23 cellular contexts compared by ENCODE assay signal in the genomic region with DNA sequence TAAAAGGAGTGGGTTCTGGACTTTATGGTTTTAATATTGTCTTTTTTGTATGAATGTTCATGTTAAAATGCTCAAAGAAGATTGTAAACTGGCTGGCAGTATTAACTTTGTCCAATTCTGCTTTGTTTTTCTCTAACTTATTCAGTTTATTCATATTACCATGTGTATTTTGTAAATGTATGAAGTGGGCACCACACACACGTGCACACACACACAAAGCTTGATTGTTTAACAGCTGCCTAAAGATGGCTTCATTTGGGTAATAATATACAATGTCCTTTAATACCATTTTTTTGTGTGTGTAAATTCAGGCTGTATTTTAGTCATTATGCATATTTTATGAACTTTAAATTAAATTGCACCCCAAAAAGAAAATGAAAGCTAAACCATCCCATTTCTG. TPM values are rescaled to one million over a fixed set of nuclear protein-coding genes. Genes with fewer than 3 reads are reported as not detected.
DNase-seq lines count a peak whose midpoint lies in the region; FAIRE-seq lines count a peak whose summit lies in the region.
"Had no signal": no experiment of that assay in that cellular context is flagged by ENCODE, and none has a peak within 500 bp of the region (broad histone marks: within the 10 kb centered on the region; RNA-seq: fewer than 3 reads in every experiment).

No MANE protein-coding gene starts in this region.

- DNase-seq in frontal cortex (ENCODE audit: low spot score in 2 of 2) = no peak
- no peak for DNase-seq in neuronal stem cell (ENCODE audit: low spot score)
- no peak for DNase-seq in NCI-H1048 (lab: John Stamatoyannopoulos, UW)
- DNase-seq in retina = no peak
- no peak for DNase-seq in urothelium cell line (ENCODE audit: low spot score)
- DNase-seq in KG1 (lab: John Stamatoyannopoulos, UW) = no peak
- DNase-seq: BE2C; CD4-positive, CD25-positive, alpha-beta regulatory T cell; CD8-positive, alpha-beta memory T cell; COR-L47; DMS 273 treated with DMSO at 0.1 percent for 48 hours; DMS53; DND-41; EL had no signal

- no peak overlapping the region for H3K9ac ChIP-seq in neuronal stem cell (ENCODE audit: low read depth, low read length, poor library complexity)

- no peak overlapping the region for H2BK15ac ChIP-seq in neuronal stem cell (ENCODE audit: low read length)

- H3K4me1 ChIP-seq in neuronal stem cell (ENCODE audit: control insufficient read depth in 2 of 2, insufficient read depth in 1 of 2, low read depth in 1 of 2, low read length in 2 of 2) = peaks cover 4 to 9% of the 10 kb centered on the region in 2 donors
- H3K4me1 ChIP-seq: BE2C had no signal

- no peaks in the 10 kb centered on the region for H3K79me1 ChIP-seq in neuronal stem cell (ENCODE audit: low read depth, low read length)

- no peak overlapping the region for H3K18ac ChIP-seq in neuronal stem cell (ENCODE audit: low read length)

- no peak overlapping the region for H4K91ac ChIP-seq in neuronal stem cell (ENCODE audit: low read depth, low read length, poor library complexity)

- H4K8ac ChIP-seq in neuronal stem cell (ENCODE audit: low read depth, low read length) = no peak overlapping the region

- no peak overlapping the region for H3K14ac ChIP-seq in neuronal stem cell (ENCODE audit: low read length)

- no peaks in the 10 kb centered on the region for H3K27me3 ChIP-seq in neuronal stem cell (ENCODE audit: control insufficient read depth in 3 of 3, insufficient read depth in 3 of 3, low read depth in 1 of 3, low read length in 3 of 3)
- H3K27me3 ChIP-seq: BE2C had no signal

- H3K27ac ChIP-seq in angular gyrus (ENCODE audit: low read depth, low read length) (peak overlapping the region; percentile 94), neuronal stem cell (replicated peaks; ENCODE audit: low read length) (no peak overlapping the region), temporal lobe (ENCODE audit: low read depth, low read length) (peak overlapping the region; percentile 90)
- H3K27ac ChIP-seq: HL-60 had no signal

- WGBS in neuronal stem cell (ENCODE audit: extremely low coverage in 2 of 2, insufficient read length in 2 of 2, insufficient replicate concordance in 1 of 2), 2 donors = no CpG with 5 or more reads among the region's 1 CpG

- no peak overlapping the region for H2AK5ac ChIP-seq in neuronal stem cell (ENCODE audit: low read depth, low read length)

- H3K4me2 ChIP-seq in neuronal stem cell (ENCODE audit: insufficient read depth, low read length, poor library complexity, severe bottlenecking) = no peak overlapping the region
- H3K4me2 ChIP-seq: GM23338 had no signal

- H2AFZ ChIP-seq in neuronal stem cell (ENCODE audit: low read length) = peak overlapping the region; percentile 23
- H2AFZ ChIP-seq: GM23338 had no signal

- no peaks in the 10 kb centered on the region for H3K36me3 ChIP-seq in neuronal stem cell (replicated peaks in 1 of 2; ENCODE audit: control insufficient read depth in 2 of 2, insufficient read depth in 2 of 2, low read length in 2 of 2)
- H3K36me3 ChIP-seq: BE2C had no signal

- no peak overlapping the region for H3K4ac ChIP-seq in neuronal stem cell (ENCODE audit: low read length)

- no peak overlapping the region for H2BK12ac ChIP-seq in neuronal stem cell (ENCODE audit: low read length)

- no peak overlapping the region for H2BK5ac ChIP-seq in neuronal stem cell (ENCODE audit: low read length)

- FAIRE-seq in frontal cortex (lab: Jason Lieb, UNC) = peak; percentile 8
- no peak for FAIRE-seq in urothelium cell line (lab: Jason Lieb, UNC)
- FAIRE-seq: H54 had no signal

- H3K4me3 ChIP-seq in neuronal stem cell (ENCODE audit: low read length in 2 of 2) = no peak overlapping the region
- H3K4me3 ChIP-seq: GM12878, GM23338 had no signal

- no peak overlapping the region for H3K23ac ChIP-seq in neuronal stem cell (ENCODE audit: low read depth, low read length, poor library complexity)

- no peak overlapping the region for H2BK120ac ChIP-seq in neuronal stem cell (ENCODE audit: low read depth, low read length)

- no peaks in the 10 kb centered on the region for H3K9me3 ChIP-seq in neuronal stem cell (replicated peaks in 1 of 2; ENCODE audit: control insufficient read depth in 2 of 2, insufficient read depth in 1 of 2, low read depth in 1 of 2, low read length in 2 of 2)
- H3K9me3 ChIP-seq: BE2C had no signal

RNA-seq across cellular contexts. Expression of gene APCDD1, which starts 11.4 kb away (rescaled TPM):
- total RNA-seq in frontal cortex (10.6 TPM), temporal lobe (9.8 TPM)
- polyA plus RNA-seq in neuronal stem cell (2013, experiment 1 of 2) = 1.3 TPM
- 1.3 TPM for polyA plus RNA-seq in neuronal stem cell (2013, experiment 2 of 2)
- total RNA-seq: A172; CD4-positive, CD25-positive, alpha-beta regulatory T cell; CD8-positive, alpha-beta memory T cell; G401; GM12878; HT1080 had no signal
- polyA plus RNA-seq: CD4-positive, CD25-positive, alpha-beta regulatory T cell; CD8-positive, alpha-beta memory T cell; GM12878 had no signal
